Comparison of ENCODE assay signal across 27 cellular contexts in genomic region chr2:7060602-7061435, GRCh38.
DNase-seq lines count a peak whose midpoint lies in the region; ATAC-seq and TF ChIP-seq lines count a peak whose summit lies in the region.
"Had no signal": no experiment of that assay in that cellular context is flagged by ENCODE, and none has a peak within 500 bp of the region (broad histone marks: within the 10 kb centered on the region; RNA-seq: fewer than 3 reads in every experiment).

No MANE protein-coding gene starts in this region.

- no peak overlapping the region for H2AFZ ChIP-seq in GM23338

- no peaks in the 10 kb centered on the region for H3K27me3 ChIP-seq in GM23338 (ENCODE audit: insufficient read depth)
- no peaks in the 10 kb centered on the region for H3K27me3 ChIP-seq in tibial artery
- H3K27me3 ChIP-seq: adrenal gland, BLaER1, breast epithelium, colonic mucosa, neutrophil, transverse colon had no signal

- no peak overlapping the region for H3K4me3 Mint-ChIP-seq in GM23338
- no peak overlapping the region for H3K4me3 Mint-ChIP-seq in CD14-positive monocyte
- H3K4me3 Mint-ChIP-seq: activated CD4-positive, alpha-beta memory T cell treated with anti-CD3 and anti-CD28 coated beads, Interleukin-2, amount 10 ng/mL, durations not matched to agents 7 days and 5 days; memory B cell had no signal

- no peak for TF ChIP-seq CTCF in GM23338 (conservative IDR thresholded peaks at IDR 0.05; ENCODE audit: low read depth in 2 of 2)
- TF ChIP-seq CTCF in tibial artery (IDR thresholded peaks at IDR 0.05): no peak
- TF ChIP-seq CTCF in CD14-positive monocyte (IDR thresholded peaks at IDR 0.05): no peak

- peaks cover 10% of the 10 kb centered on the region for H3K27me3 Mint-ChIP-seq in GM23338 (ENCODE audit: insufficient read depth, low read depth, poor library complexity)
- peaks cover 0 to 2% (median 0%) of the 10 kb centered on the region in 3 donors for H3K27me3 Mint-ChIP-seq in CD14-positive monocyte (ENCODE audit: low read depth in 3 of 3)
- H3K27me3 Mint-ChIP-seq: activated CD4-positive, alpha-beta memory T cell treated with anti-CD3 and anti-CD28 coated beads, Interleukin-2, amount 10 ng/mL, durations not matched to agents 7 days and 5 days; memory B cell had no signal

- H3K36me3 Mint-ChIP-seq in GM23338 (ENCODE audit: low read depth) (peaks cover 21% of the 10 kb centered on the region), CD14-positive monocyte (peaks cover 0 to 6% of the 10 kb centered on the region in 2 donors)

- intact Hi-C loops in tibial artery (cut with DNase I; ENCODE audit: low total_unique reads) (no loop called here), CD14-positive monocyte (cut with micrococcal nuclease) (no loop called here)

- no peaks in the 10 kb centered on the region for H3F3A ChIP-seq in GM23338 (replicated peaks; ENCODE audit: low read depth)

- no peaks in the 10 kb centered on the region for H3K9me3 ChIP-seq in tibial artery
- H3K9me3 ChIP-seq: adrenal gland, breast epithelium, colonic mucosa, neutrophil, transverse colon had no signal

- H3K27ac ChIP-seq in GM23338 (ENCODE audit: low read depth): no peak overlapping the region
- peak overlapping the region; percentile 52 to 70 for H3K27ac ChIP-seq in tibial artery
- H3K27ac ChIP-seq: adrenal gland, BLaER1, breast epithelium, colonic mucosa, neutrophil, psoas muscle had no signal

- H3K36me3 ChIP-seq in GM23338 (ENCODE audit: insufficient read depth) (peaks cover 7% of the 10 kb centered on the region), tibial artery (no peaks in the 10 kb centered on the region)
- H3K36me3 ChIP-seq: adrenal gland, BLaER1, breast epithelium, colonic mucosa, neutrophil, transverse colon had no signal

- no peak overlapping the region for H3K27ac Mint-ChIP-seq in GM23338
- no peak overlapping the region for H3K27ac Mint-ChIP-seq in CD14-positive monocyte
- H3K27ac Mint-ChIP-seq: activated CD4-positive, alpha-beta memory T cell treated with anti-CD3 and anti-CD28 coated beads, Interleukin-2, amount 10 ng/mL, durations not matched to agents 7 days and 5 days; memory B cell had no signal

- H3K4me3 ChIP-seq in GM23338 (no peak overlapping the region), tibial artery (no peak overlapping the region)
- H3K4me3 ChIP-seq: adrenal gland, BLaER1, breast epithelium, colonic mucosa, psoas muscle, transverse colon had no signal

- H3K4me1 ChIP-seq in GM23338 (ENCODE audit: insufficient read depth) (no peaks in the 10 kb centered on the region), tibial artery (peaks cover 0 to 50% (median 30%) of the 10 kb centered on the region in 4 donors)
- H3K4me1 ChIP-seq: breast epithelium, colonic mucosa, psoas muscle, transverse colon had no signal

- H3K4me2 ChIP-seq in GM23338: no peak overlapping the region
- H3K4me2 ChIP-seq: BLaER1 had no signal

- ATAC-seq in GM23338: 0 out of 3 replicates have a peak, but pooled peaks have one; percentile 29
- ATAC-seq: esophagus mucosa, left lobe of liver, psoas muscle had no signal

- H3K79me2 ChIP-seq in GM23338 (replicated peaks; ENCODE audit: insufficient read depth): no peaks in the 10 kb centered on the region

- H4K20me1 ChIP-seq in GM23338 (replicated peaks; ENCODE audit: insufficient read depth): no peaks in the 10 kb centered on the region
- H4K20me1 ChIP-seq: BLaER1 had no signal

- H3K9me3 Mint-ChIP-seq in GM23338: peaks cover 22% of the 10 kb centered on the region
- peaks cover 8 to 12% (median 10%) of the 10 kb centered on the region in 7 donors for H3K9me3 Mint-ChIP-seq in CD14-positive monocyte

- H3K4me1 Mint-ChIP-seq in GM23338: peaks cover 8% of the 10 kb centered on the region
- peaks cover 19% of the 10 kb centered on the region for H3K4me1 Mint-ChIP-seq in CD14-positive monocyte

- DNase-seq in GM23338 (ENCODE audit: low spot score) (no peak), cerebellar cortex (ENCODE audit: low spot score) (peak; percentile 33), left kidney (ENCODE audit: low read depth, low spot score) (peak; percentile 46), tibial artery (peak in 1 of 2 donors; percentile 73), KBM-7 (no peak), amniotic stem cell (lab: John Stamatoyannopoulos, UW) (no peak), CD14-positive monocyte (ENCODE audit: low spot score) (no peak)
- DNase-seq: activated CD4-positive, alpha-beta memory T cell treated with anti-CD3 and anti-CD28 coated beads, Interleukin-2, amount 10 ng/mL, durations not matched to agents 7 days and 5 days; activated CD4-positive, alpha-beta T cell treated with anti-CD3 and anti-CD28 coated beads for 1 hour; activated effector memory CD4-positive, alpha-beta T cell treated with Interleukin-2 at 50 U/mL for 16 hours; Calu3; colonic mucosa; hypothalamus; Karpas-422; NCI-H1436 treated with DMSO at 0.1 percent for 48 hours; NCI-H2107; psoas muscle; stimulated activated naive CD4-positive, alpha-beta T cell treated with Interleukin-2 at 50 U/mL for 16 hours; T-helper 2 cell; transverse colon had no signal

- in situ Hi-C loops in KBM-7 (cut with MboI; ENCODE audit: low pct_unique_long_range_greater_than_20kb, low sequenced_read_pairs): no loop called here

- peaks cover 7% of the 10 kb centered on the region; the same call in 1 of the 2 replicates for H3K9me2 ChIP-seq in GM23338 (ENCODE audit: insufficient read depth)

TF ChIP-seq in GM23338, 12 proteins besides CTCF, POLR2A, EP300 and RAD21:
- TF ChIP-seq EZH2phosphoT487 (IDR thresholded peaks at IDR 0.05; ENCODE audit: unreplicated experiment) (no peak), ZNF114 (CRISPR knock-in tag; IDR thresholded peaks at IDR 0.05) (no peak), ZNF331 (CRISPR knock-in tag; IDR thresholded peaks at IDR 0.05; ENCODE audit: low read depth) (no peak), JUNB (IDR thresholded peaks at IDR 0.05; ENCODE audit: unreplicated experiment) (no peak), CREB1 (CRISPR knock-in tag; IDR thresholded peaks at IDR 0.05; ENCODE audit: low read depth) (no peak), POLR2AphosphoS5 (IDR thresholded peaks at IDR 0.05; ENCODE audit: low read depth) (no peak), NANOG (IDR thresholded peaks at IDR 0.05; ENCODE audit: borderline replicate concordance) (no peak), EZH2 (IDR thresholded peaks at IDR 0.05; ENCODE audit: low read depth, unreplicated experiment) (no peak), REST (IDR thresholded peaks at IDR 0.05; ENCODE audit: unreplicated experiment) (no peak)

Comparison
In these comparisons a context has a peak if more than half of its experiments do, and no peak if none do; other contexts are left out.
1. DNase-seq: peak in cerebellar cortex (single experiment) and left kidney (single experiment); none in GM23338 (single experiment), KBM-7 (single experiment), amniotic stem cell (single experiment) and CD14-positive monocyte (single experiment).